ENCODE assay signal across 9 cellular contexts in genomic region chr3:42228796-42229195, GRCh38. TPM values are rescaled to one million over a fixed set of nuclear protein-coding genes. Genes with fewer than 3 reads are reported as not detected.
A peak's percentile ranks its signal among the peaks of the same experiment; 100 is the strongest.
DNase-seq lines count a peak whose midpoint lies in the region; ATAC-seq and TF ChIP-seq lines count a peak whose summit lies in the region.
"Had no signal": no experiment of that assay in that cellular context is flagged by ENCODE, and none has a peak within 500 bp of the region (broad histone marks: within the 10 kb centered on the region; RNA-seq: fewer than 3 reads in every experiment).

No MANE protein-coding gene starts in this region.

- H3K4me1 ChIP-seq in HCT116 (ENCODE audit: control insufficient read depth in 1 of 2, insufficient read depth in 2 of 2, low read length in 2 of 2) (peaks cover 0 to 5% of the 10 kb centered on the region in 2 experiments; a peak in 1 of 4 replicates), hepatocyte (ENCODE audit: insufficient read depth) (no peaks in the 10 kb centered on the region), gastrocnemius medialis (peaks cover 29 to 33% of the 10 kb centered on the region in 2 donors), adrenal gland (replicated peaks in 1 of 2) (no peaks in the 10 kb centered on the region)
- H3K4me1 ChIP-seq: colonic mucosa had no signal

- TF ChIP-seq POLR2A in HCT116 (IDR thresholded peaks at IDR 0.05; ENCODE audit: borderline replicate concordance, extremely low read depth, insufficient read depth, insufficient read length) (no peak), gastrocnemius medialis (IDR thresholded peaks at IDR 0.05) (no peak), adrenal gland (IDR thresholded peaks at IDR 0.05) (no peak)

- intact Hi-C loops in HCT116 (cut with micrococcal nuclease), result loop anchor here (1.0 to 2.0 kb wide), 2 partner anchors 111 to 334 kb away; no protein-coding TSS in a partner anchor
- intact Hi-C loops in gastrocnemius medialis (cut with DNase I; ENCODE audit: low total_unique reads), result loop anchor here (2.0 to 10.0 kb wide), 3 partner anchors 112 to 516 kb away; no protein-coding TSS in a partner anchor
- intact Hi-C loops in adrenal gland (cut with DNase I), result no loop called here

- POLR2A ChIA-PET in HCT116 (lab: Charles Lee), result no interaction called here

- H3K27ac ChIP-seq in HCT116 (ENCODE audit: low read depth, low read length), result no peak overlapping the region
- H3K27ac ChIP-seq in hepatocyte, result no peak overlapping the region
- no peak overlapping the region for H3K27ac ChIP-seq in gastrocnemius medialis
- H3K27ac ChIP-seq in adrenal gland, result no peak overlapping the region
- H3K27ac ChIP-seq: colonic mucosa had no signal

- H3K9ac ChIP-seq in HCT116 (ENCODE audit: low read length), result no peak overlapping the region

- BruUV-seq in HCT116 (replicated peaks; lab: Mats Ljungman, UMichigan), result no TSS peak

- no peaks in the 10 kb centered on the region for H4K20me1 ChIP-seq in HCT116 (ENCODE audit: insufficient read depth)
- no peaks in the 10 kb centered on the region for H4K20me1 ChIP-seq in hepatocyte (ENCODE audit: insufficient read depth, poor library complexity, severe bottlenecking)

- TF ChIP-seq CTCF in HCT116 (IDR thresholded peaks at IDR 0.05 in 2 of 3, conservative IDR thresholded peaks at IDR 0.05 in 1 of 3; ENCODE audit: borderline replicate concordance in 1 of 3, insufficient read depth in 1 of 3, low read depth in 2 of 3, low read length in 2 of 3) (peak; percentile 22 to 70 (median 31); a peak in 5 of 6 replicates), hepatocyte (IDR thresholded peaks at IDR 0.05; ENCODE audit: poor library complexity) (peak; percentile 37), gastrocnemius medialis (IDR thresholded peaks at IDR 0.05 in 4 of 5, conservative IDR thresholded peaks at IDR 0.05 in 1 of 5) (peak in 1 of 5 experiments; percentile 22), adrenal gland (IDR thresholded peaks at IDR 0.05) (peak in 1 of 6 experiments; percentile 8)

- H3K9me2 ChIP-seq in HCT116 (ENCODE audit: insufficient read depth) (no peaks in the 10 kb centered on the region), hepatocyte (replicated peaks; ENCODE audit: insufficient read depth) (no peaks in the 10 kb centered on the region)

- in situ Hi-C loops in SK-MEL-5 (cut with HindIII; ENCODE audit: low pct_unique_long_range_greater_than_20kb, low sequenced_read_pairs) (no loop called here), gastrocnemius medialis (cut with MboI; ENCODE audit: low sequenced_read_pairs in 4 of 4) (loop anchor here (5.0 to 25.0 kb wide), 5 partner anchors 214 to 334 kb away; no protein-coding TSS in a partner anchor)

- 44% methylated on average over 5 of the region's 5 CpGs for WGBS in hepatocyte (ENCODE audit: low lambda C conversion rate, missing lambda C conversion rate)
- 33 to 40% (median 37%) methylated on average over 5 of the region's 5 CpGs for WGBS in adrenal gland, 4 donors

- no peaks in the 10 kb centered on the region for H3K9me3 ChIP-seq in HCT116 (ENCODE audit: control insufficient read depth in 1 of 2, insufficient read depth in 1 of 2, low read depth in 1 of 2, low read length in 2 of 2)
- H3K9me3 ChIP-seq in hepatocyte (ENCODE audit: low read depth), result no peaks in the 10 kb centered on the region
- H3K9me3 ChIP-seq in gastrocnemius medialis, result no peaks in the 10 kb centered on the region
- H3K9me3 ChIP-seq in adrenal gland (replicated peaks in 1 of 3), result no peaks in the 10 kb centered on the region
- H3K9me3 ChIP-seq: colonic mucosa had no signal

- H2AFZ ChIP-seq in HCT116 (ENCODE audit: low read depth, low read length, poor library complexity, severe bottlenecking) (no peak overlapping the region), hepatocyte (no peak overlapping the region)

- no peak; the same call in 1 of the 2 replicates for ATAC-seq in HCT116
- ATAC-seq in gastrocnemius medialis, result no peak

- RAD21 ChIA-PET in HCT116 (lab: Charles Lee; ENCODE audit: low non-redundant PET in 1 of 2, low total read pairs in 2 of 2, uncharacterized antibody in 2 of 2, unreplicated experiment in 2 of 2), result interaction anchor here (1.2 to 1.7 kb wide), 4 partner anchors 109 to 111 kb away, joined by 3 to 7 read pairs (median 4); no protein-coding TSS in a partner anchor

- H3K4me3 ChIP-seq in HCT116 (replicated peaks in 1 of 2; ENCODE audit: low read depth in 1 of 2, low read length in 2 of 2), result no peak overlapping the region
- H3K4me3 ChIP-seq in hepatocyte, result no peak overlapping the region
- no peak overlapping the region for H3K4me3 ChIP-seq in gastrocnemius medialis
- H3K4me3 ChIP-seq in adrenal gland, result no peak overlapping the region
- H3K4me3 ChIP-seq: colonic mucosa had no signal

- peak; percentile 75 for TF ChIP-seq RAD21 in HCT116 (IDR thresholded peaks at IDR 0.05; ENCODE audit: low read depth)

- CTCF ChIA-PET in HCT116 (lab: Charles Lee), result interaction anchor here (1.2 to 3.3 kb wide), 10 partner anchors 18 to 600 kb away, joined by 3 to 57 read pairs (median 14); no protein-coding TSS in a partner anchor

- H3K27me3 ChIP-seq in HCT116 (ENCODE audit: insufficient read depth, low read length) (no peaks in the 10 kb centered on the region), hepatocyte (no peaks in the 10 kb centered on the region), gastrocnemius medialis (no peaks in the 10 kb centered on the region), adrenal gland (no peaks in the 10 kb centered on the region)
- H3K27me3 ChIP-seq: colonic mucosa had no signal

- DNase-seq in EL (peak; percentile 25), HCT116 (ENCODE audit: low read depth, low spot score) (no peak), SK-MEL-5 (ENCODE audit: low read depth, low spot score) (peak; percentile 62), hepatocyte (ENCODE audit: low spot score) (no peak), gastrocnemius medialis (no peak), adrenal gland (no peak), epidermal melanocyte (ENCODE audit: insufficient read length, low spot score) (no peak)
- DNase-seq in stimulated activated CD4-positive, alpha-beta T cell treated with anti-CD3 and anti-CD28 coated beads, Interleukin-2, amount 100 ng/mL, for 48 hours, result no peak
- DNase-seq: colonic mucosa had no signal

- H3K4me2 ChIP-seq in HCT116 (ENCODE audit: low read length) (no peak overlapping the region), hepatocyte (no peak overlapping the region)

- H3K79me2 ChIP-seq in HCT116 (ENCODE audit: insufficient read depth, low read length) (no peaks in the 10 kb centered on the region), hepatocyte (no peaks in the 10 kb centered on the region)

- H3K36me3 ChIP-seq in HCT116 (ENCODE audit: control insufficient read depth in 1 of 2, insufficient read depth in 2 of 2, low read length in 2 of 2) (0 out of 4 replicates have a peak, but pooled peaks cover 0 to under 1% of the 10 kb centered on the region in 2 experiments), hepatocyte (replicated peaks; ENCODE audit: insufficient read depth, low read depth) (no peaks in the 10 kb centered on the region), gastrocnemius medialis (no peaks in the 10 kb centered on the region), adrenal gland (replicated peaks in 1 of 2) (peaks cover 0 to 3% of the 10 kb centered on the region in 2 donors)
- H3K36me3 ChIP-seq: colonic mucosa had no signal

TF ChIP-seq in HCT116, 20 proteins besides CTCF, POLR2A, EP300 and RAD21 (continues in another document):
- TF ChIP-seq EGR1 (IDR thresholded peaks at IDR 0.05; ENCODE audit: low read depth) (no peak), EZH2phosphoT487 (IDR thresholded peaks at IDR 0.05; ENCODE audit: borderline replicate concordance) (no peak), ZNF274 (IDR thresholded peaks at IDR 0.05; ENCODE audit: low read depth, low read length) (no peak), CEBPB (IDR thresholded peaks at IDR 0.05; ENCODE audit: low read depth) (no peak), YY1 (IDR thresholded peaks at IDR 0.05; ENCODE audit: extremely low read depth, insufficient replicate concordance, low read depth, low read length) (no peak), ELF1 (IDR thresholded peaks at IDR 0.05; ENCODE audit: borderline replicate concordance, low read depth) (no peak), MAX (IDR thresholded peaks at IDR 0.05) (no peak), REST (IDR thresholded peaks at IDR 0.05; ENCODE audit: low read depth) (no peak)

RNA-seq across cellular contexts. Expression of gene CCK, which starts 37.2 kb away (rescaled TPM):
- total RNA-seq in HCT116 (2021; ENCODE audit: unreplicated experiment) (0.32 TPM), hepatocyte (0.97 TPM in 1 of 2 replicates, not detected in the other), gastrocnemius medialis (1 to 10 TPM in 1 of 4 donors, not detected in 3; 1.1 TPM), adrenal gland (1 to 10 TPM in 3 of 8 donors, under 1 TPM in 2, not detected in 3; 0.48 to 5.5 (median 1.7) TPM)
- 0.52 and 0.54 TPM in 2 replicates for polyA plus RNA-seq in HCT116 (2012)
- 0.21 TPM in 1 of 2 replicates, not detected in the other for total RNA-seq in SK-MEL-5 (2014; rRNA removed; shearing (Covaris generic))
- 0.68 TPM in 1 of 2 replicates, not detected in the other for polyA plus RNA-seq in SK-MEL-5 (2015; cell fraction: cytosol; rRNA removed)
- not detected in 2 replicates for polyA plus RNA-seq in SK-MEL-5 (2015; cell fraction: nucleus; rRNA removed)
- polyA plus RNA-seq in hepatocyte (0.32 TPM in 1 of 2 replicates, not detected in the other), adrenal gland (under 1 TPM; 0.13 to 0.48 (median 0.46) TPM)
- total RNA-seq: colonic mucosa had no signal

Comparison
In these comparisons a context has a peak if more than half of its experiments do, and no peak if none do; other contexts are left out.
1. DNase-seq: peak in EL (single experiment) and SK-MEL-5 (single experiment); none in HCT116 (single experiment), hepatocyte (single experiment), stimulated activated CD4-positive, alpha-beta T cell treated with anti-CD3 and anti-CD28 coated beads, Interleukin-2, amount 100 ng/mL, for 48 hours (0 of 2), gastrocnemius medialis (0 of 2), adrenal gland (0 of 7) and epidermal melanocyte (single experiment).
2. intact Hi-C loops: an anchor here in HCT116 (1.0 to 2.0 kb wide) and gastrocnemius medialis (2.0 to 10.0 kb wide); none called in adrenal gland.